Comparison of ENCODE assay signal across 11 cellular contexts in the genomic region with DNA sequence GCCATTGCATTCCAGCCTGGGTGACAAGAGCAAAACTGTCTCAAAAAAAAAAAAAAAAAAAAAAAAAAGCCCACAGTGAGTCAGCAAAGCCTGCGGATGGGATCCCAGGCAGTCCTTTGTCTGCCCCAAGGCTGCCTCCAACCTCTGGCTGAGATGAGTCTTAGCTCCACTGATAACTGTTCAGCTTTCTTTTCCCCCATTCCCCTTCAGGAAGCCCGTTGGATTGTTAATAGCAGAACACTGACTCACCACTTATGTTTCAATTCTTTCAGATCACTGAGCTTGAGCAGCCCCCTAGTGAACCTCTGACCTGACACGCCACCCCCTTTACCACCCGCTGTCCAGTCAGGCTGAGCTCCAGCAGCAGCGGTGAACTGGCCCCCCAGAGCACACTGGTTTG. TPM values are rescaled to one million over a fixed set of nuclear protein-coding genes. Genes with fewer than 3 reads are reported as not detected.
DNase-seq lines count a peak whose midpoint lies in the region; ATAC-seq lines count a peak whose summit lies in the region.
"Had no signal": no experiment of that assay in that cellular context is flagged by ENCODE, and none has a peak within 500 bp of the region (broad histone marks: within the 10 kb centered on the region; RNA-seq: fewer than 3 reads in every experiment).

No MANE protein-coding gene starts in this region.

- ATAC-seq in GM19452 (IDR thresholded peaks at IDR 0.05; ENCODE audit: unreplicated experiment) (no peak), HG02884 (IDR thresholded peaks at IDR 0.05; ENCODE audit: unreplicated experiment) (no peak)

- DNase-seq in GM03348 (ENCODE audit: low spot score) = peak; percentile 89
- DNase-seq in RPMI7951 (ENCODE audit: low read depth) = peak; percentile 97
- peak; percentile 34 for DNase-seq in epithelial cell of prostate (ENCODE audit: low read depth, low spot score)
- peak; percentile 83 for DNase-seq in pulmonary artery endothelial cell (ENCODE audit: low read depth, low spot score)
- DNase-seq in activated CD4-positive, alpha-beta T cell treated with anti-CD3 and anti-CD28 coated beads, Interleukin-2, amount 50 U/mL, for 48 hours = no peak
- no peak for DNase-seq in midbrain (lab: John Stamatoyannopoulos, UW)
- DNase-seq: activated CD4-positive, alpha-beta T cell treated with anti-CD3 and anti-CD28 coated beads for 48 hours; NCI-H1694 treated with DMSO at 0.1 percent for 48 hours; stimulated activated CD4-positive, alpha-beta T cell treated with anti-CD3 and anti-CD28 coated beads, Interleukin-4, amount 100 ng/mL, for 1 hour had no signal

- no peak overlapping the region for H3K27ac ChIP-seq in epithelial cell of prostate

RNA-seq across cellular contexts. Expression of a gene that starts 57.5 kb away (rescaled TPM):
- not detected in 2 replicates for total RNA-seq in RPMI7951 (2014; rRNA removed; shearing (Covaris generic))
- 58.9 and 61.4 TPM in 2 replicates for total RNA-seq in pulmonary artery endothelial cell

Comparison
In these comparisons a context has a peak if more than half of its experiments do, and no peak if none do; other contexts are left out.
1. DNase-seq: peak in GM03348 (single experiment), RPMI7951 (single experiment), epithelial cell of prostate (single experiment) and pulmonary artery endothelial cell (single experiment); none in activated CD4-positive, alpha-beta T cell treated with anti-CD3 and anti-CD28 coated beads, Interleukin-2, amount 50 U/mL, for 48 hours (0 of 2) and midbrain (single experiment).
2. RNA of a gene that starts 57.5 kb away (total RNA-seq): 58.9 to 61.4 TPM in pulmonary artery endothelial cell; not detected in RPMI7951; every median in the first group is over 10 times any median in the second.